In the genomic region with DNA sequence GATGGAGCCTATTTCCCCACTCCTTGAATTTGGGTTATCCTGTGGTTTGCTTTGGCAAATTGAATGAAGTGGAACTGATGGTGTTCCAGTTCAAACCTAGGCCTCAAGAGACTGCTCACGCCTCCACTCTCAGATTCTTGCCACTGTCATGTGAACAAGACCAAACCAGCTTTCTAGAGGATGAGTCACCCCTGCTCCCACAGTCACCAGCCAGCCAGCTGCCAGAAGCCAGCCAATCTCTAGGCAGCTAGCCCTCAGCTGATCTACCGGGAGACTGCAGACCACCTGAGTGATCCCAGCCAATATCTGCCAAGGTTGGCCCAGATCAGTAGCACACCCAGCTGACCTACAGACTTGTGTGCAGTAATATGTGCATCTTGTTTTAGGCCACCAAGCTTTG, we compare ENCODE assay signal across 10 cellular contexts.
DNase-seq lines count a peak whose midpoint lies in the region; ATAC-seq, FAIRE-seq and TF ChIP-seq lines count a peak whose summit lies in the region.
"Had no signal": no experiment of that assay in that cellular context is flagged by ENCODE, and none has a peak within 500 bp of the region (broad histone marks: within the 10 kb centered on the region; RNA-seq: fewer than 3 reads in every experiment).

No MANE protein-coding gene starts in this region.

- no peak for FAIRE-seq in HTR-8/SVneo (lab: Jason Lieb, UNC)

- DNase-seq in HTR-8/SVneo (ENCODE audit: insufficient read length, low spot score) (peak; percentile 6), brain microvascular endothelial cell (peak; percentile 10), pons (ENCODE audit: low spot score) (peak; percentile 62), D341Med (ENCODE audit: low spot score) (no peak), T-helper 9 cell (no peak), NCI-H1436 (lab: John Stamatoyannopoulos, UW) (no peak), KBM-7 (no peak)
- DNase-seq: activated T-cell treated with anti-CD3 and anti-CD28 coated beads, Interleukin-2, amount 50 U/mL, for 4 hours; NCI-H748 treated with DMSO at 0.1 percent for 48 hours had no signal

- TF ChIP-seq CTCF in brain microvascular endothelial cell (IDR thresholded peaks at IDR 0.05; ENCODE audit: low read depth, low read length, missing control alignments): no peak

- no peak overlapping the region for H3K27ac ChIP-seq in brain microvascular endothelial cell

- no peaks in the 10 kb centered on the region for H3K27me3 ChIP-seq in brain microvascular endothelial cell (replicated peaks)

- no peaks in the 10 kb centered on the region for H3K36me3 ChIP-seq in brain microvascular endothelial cell (replicated peaks)

- H3K4me3 ChIP-seq in brain microvascular endothelial cell (ENCODE audit: low read depth, low read length): no peak overlapping the region

- in situ Hi-C loops in brain microvascular endothelial cell (cut with HindIII; ENCODE audit: low pct_ligation_motif_present, low sequenced_read_pairs): no loop called here
- in situ Hi-C loops in KBM-7 (cut with MboI; ENCODE audit: low pct_unique_long_range_greater_than_20kb, low sequenced_read_pairs): no loop called here

- peak; percentile 60 for ATAC-seq in GM18520 (IDR thresholded peaks at IDR 0.05; ENCODE audit: unreplicated experiment)
- ATAC-seq: activated T-cell treated with anti-CD3 and anti-CD28 coated beads, Interleukin-2, amount 50 U/mL, for 4 hours had no signal

Comparison
In these comparisons a context has a peak if more than half of its experiments do, and no peak if none do; other contexts are left out.
1. DNase-seq: peak in HTR-8/SVneo (single experiment), brain microvascular endothelial cell (single experiment) and pons (single experiment); none in D341Med (single experiment), T-helper 9 cell (single experiment), NCI-H1436 (single experiment) and KBM-7 (single experiment).